8 cellular contexts compared by ENCODE assay signal in genomic region chr17:75515229-75515522, GRCh38. TPM values are rescaled to one million over a fixed set of nuclear protein-coding genes. Genes with fewer than 3 reads are reported as not detected.
DNase-seq lines count a peak whose midpoint lies in the region; ATAC-seq and FAIRE-seq lines count a peak whose summit lies in the region.

No MANE protein-coding gene starts in this region.

- H3K9me3 ChIP-seq in iPS-18c (ENCODE audit: control insufficient read depth, insufficient read depth, low read length), result peaks cover 2% of the 10 kb centered on the region

- peaks cover 22% of the 10 kb centered on the region for H3K36me3 Mint-ChIP-seq in activated CD4-positive, alpha-beta memory T cell treated with anti-CD3 and anti-CD28 coated beads, Interleukin-2, amount 10 ng/mL, durations not matched to agents 7 days and 5 days (ENCODE audit: low read depth)

- peak overlapping the region; percentile 77 for H3K4me3 ChIP-seq in iPS-18c (ENCODE audit: insufficient read depth, low read depth, low read length)

- H3K27ac Mint-ChIP-seq in activated CD4-positive, alpha-beta memory T cell treated with anti-CD3 and anti-CD28 coated beads, Interleukin-2, amount 10 ng/mL, durations not matched to agents 7 days and 5 days, result no peak overlapping the region

- ATAC-seq in GM18873 (IDR thresholded peaks at IDR 0.05; ENCODE audit: low FRiP score, unreplicated experiment), result no peak

- POLR2A ChIA-PET in activated CD4-positive, alpha-beta memory T cell treated with anti-CD3 and anti-CD28 coated beads, Interleukin-2, amount 10 ng/mL, durations not matched to agents 7 days and 5 days (lab: Charles Lee), result no interaction called here

- FAIRE-seq in GM19239 (lab: Jason Lieb, UNC), result no peak

- CTCF ChIA-PET in activated CD4-positive, alpha-beta memory T cell treated with anti-CD3 and anti-CD28 coated beads, Interleukin-2, amount 10 ng/mL, durations not matched to agents 7 days and 5 days (lab: Charles Lee), result no interaction called here

- DNase-seq in DMS 273 (lab: John Stamatoyannopoulos, UW; ENCODE audit: unreplicated experiment) (peak; percentile 67), DMS 273 treated with DMSO at 0.1 percent for 48 hours (lab: John Stamatoyannopoulos, UW) (no peak), substantia nigra (lab: John Stamatoyannopoulos, UW) (no peak), NCI-H187 treated with DMSO at 0.1 percent for 48 hours (lab: John Stamatoyannopoulos, UW) (no peak), GM19239 (ENCODE audit: insufficient read length, low spot score) (no peak)
- no peak for DNase-seq in activated CD4-positive, alpha-beta memory T cell treated with anti-CD3 and anti-CD28 coated beads, Interleukin-2, amount 10 ng/mL, durations not matched to agents 7 days and 5 days

- H3K4me3 Mint-ChIP-seq in activated CD4-positive, alpha-beta memory T cell treated with anti-CD3 and anti-CD28 coated beads, Interleukin-2, amount 10 ng/mL, durations not matched to agents 7 days and 5 days, result peak overlapping the region; percentile 65

- H3K9me3 Mint-ChIP-seq in activated CD4-positive, alpha-beta memory T cell treated with anti-CD3 and anti-CD28 coated beads, Interleukin-2, amount 10 ng/mL, durations not matched to agents 7 days and 5 days, result no peaks in the 10 kb centered on the region

- H3K4me1 Mint-ChIP-seq in activated CD4-positive, alpha-beta memory T cell treated with anti-CD3 and anti-CD28 coated beads, Interleukin-2, amount 10 ng/mL, durations not matched to agents 7 days and 5 days, result peaks cover 30% of the 10 kb centered on the region

- H3K27me3 Mint-ChIP-seq in activated CD4-positive, alpha-beta memory T cell treated with anti-CD3 and anti-CD28 coated beads, Interleukin-2, amount 10 ng/mL, durations not matched to agents 7 days and 5 days, result peaks cover 3% of the 10 kb centered on the region

- peak overlapping the region; percentile 91 for H3K27ac ChIP-seq in substantia nigra (ENCODE audit: low read depth, low read length, poor library complexity, severe bottlenecking)

RNA-seq across cellular contexts. Expression of gene CASKIN2, which starts 0.2 kb away (rescaled TPM):
- total RNA-seq in activated CD4-positive, alpha-beta memory T cell treated with anti-CD3 and anti-CD28 coated beads, Interleukin-2, amount 10 ng/mL, durations not matched to agents 7 days and 5 days, result 1 to 10 TPM; 1.5 to 1.9 TPM

RNA-seq across cellular contexts. Expression of gene TSEN54, which starts 1.2 kb away (rescaled TPM):
- 10 to 100 TPM; 55.6 to 60.5 TPM for total RNA-seq in activated CD4-positive, alpha-beta memory T cell treated with anti-CD3 and anti-CD28 coated beads, Interleukin-2, amount 10 ng/mL, durations not matched to agents 7 days and 5 days

RNA-seq across cellular contexts. Expression of gene LLGL2, which starts 10.3 kb away (rescaled TPM):
- 10 to 100 TPM; 25.9 to 27.8 TPM for total RNA-seq in activated CD4-positive, alpha-beta memory T cell treated with anti-CD3 and anti-CD28 coated beads, Interleukin-2, amount 10 ng/mL, durations not matched to agents 7 days and 5 days

RNA-seq across cellular contexts. Expression of gene TMEM94, which starts 58.7 kb away (rescaled TPM):
- 10 to 100 TPM; 76.4 to 81.9 TPM for total RNA-seq in activated CD4-positive, alpha-beta memory T cell treated with anti-CD3 and anti-CD28 coated beads, Interleukin-2, amount 10 ng/mL, durations not matched to agents 7 days and 5 days
